Comparison of ENCODE assay signal across 1 cellular context in the genomic region with DNA sequence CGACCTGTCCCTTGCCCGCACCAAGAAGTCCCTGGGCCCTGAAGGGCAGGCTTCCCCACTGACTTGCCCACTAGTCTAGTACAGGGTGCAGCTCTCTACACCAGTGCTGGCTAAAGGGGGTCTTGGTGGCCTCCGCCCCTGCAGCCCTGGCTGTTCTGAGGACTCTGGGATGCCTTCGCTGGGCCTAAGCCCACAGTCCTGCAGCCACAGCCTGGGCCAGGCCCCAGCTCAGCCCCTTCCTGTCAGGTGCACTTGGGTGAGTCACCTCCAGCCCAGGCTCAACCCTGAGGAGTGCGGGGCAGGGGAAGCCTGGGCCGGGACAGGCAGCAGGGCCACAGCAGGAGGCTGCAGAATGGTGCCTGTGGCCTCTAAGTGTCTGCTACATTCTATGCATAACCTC.
TF ChIP-seq lines count a peak whose summit lies in the region.

No MANE protein-coding gene starts in this region.

TF ChIP-seq in WTC11, 78 proteins besides CTCF, POLR2A, EP300 and RAD21 (continued from another document):
- TF ChIP-seq, protein P1, sequence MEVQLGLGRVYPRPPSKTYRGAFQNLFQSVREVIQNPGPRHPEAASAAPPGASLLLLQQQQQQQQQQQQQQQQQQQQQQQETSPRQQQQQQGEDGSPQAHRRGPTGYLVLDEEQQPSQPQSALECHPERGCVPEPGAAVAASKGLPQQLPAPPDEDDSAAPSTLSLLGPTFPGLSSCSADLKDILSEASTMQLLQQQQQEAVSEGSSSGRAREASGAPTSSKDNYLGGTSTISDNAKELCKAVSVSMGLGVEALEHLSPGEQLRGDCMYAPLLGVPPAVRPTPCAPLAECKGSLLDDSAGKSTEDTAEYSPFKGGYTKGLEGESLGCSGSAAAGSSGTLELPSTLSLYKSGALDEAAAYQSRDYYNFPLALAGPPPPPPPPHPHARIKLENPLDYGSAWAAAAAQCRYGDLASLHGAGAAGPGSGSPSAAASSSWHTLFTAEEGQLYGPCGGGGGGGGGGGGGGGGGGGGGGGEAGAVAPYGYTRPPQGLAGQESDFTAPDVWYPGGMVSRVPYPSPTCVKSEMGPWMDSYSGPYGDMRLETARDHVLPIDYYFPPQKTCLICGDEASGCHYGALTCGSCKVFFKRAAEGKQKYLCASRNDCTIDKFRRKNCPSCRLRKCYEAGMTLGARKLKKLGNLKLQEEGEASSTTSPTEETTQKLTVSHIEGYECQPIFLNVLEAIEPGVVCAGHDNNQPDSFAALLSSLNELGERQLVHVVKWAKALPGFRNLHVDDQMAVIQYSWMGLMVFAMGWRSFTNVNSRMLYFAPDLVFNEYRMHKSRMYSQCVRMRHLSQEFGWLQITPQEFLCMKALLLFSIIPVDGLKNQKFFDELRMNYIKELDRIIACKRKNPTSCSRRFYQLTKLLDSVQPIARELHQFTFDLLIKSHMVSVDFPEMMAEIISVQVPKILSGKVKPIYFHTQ (CRISPR knock-in tag; IDR thresholded peaks at IDR 0.05): no peak
TF ChIP-seq in WTC11: peak in this region for 0.
